ENCODE assay signal across 21 cellular contexts in genomic region chr4:11323771-11324170, GRCh38.
"Had no signal": no experiment of that assay in that cellular context is flagged by ENCODE, and none has a peak within 500 bp of the region (broad histone marks: within the 10 kb centered on the region; RNA-seq: fewer than 3 reads in every experiment).

No MANE protein-coding gene starts in this region.

- H3K9me3 ChIP-seq: MG63, SK-N-SH had no signal

- H3K27ac ChIP-seq: RWPE1 had no signal

- DNase-seq: IMR-90, Karpas-422, KG1, MG63, NCI-H1092, NCI-H1105 treated with DMSO at 0.1 percent for 48 hours, NCI-H1417 treated with DMSO at 0.1 percent for 48 hours, NCI-H146, NCI-H1694 treated with DMSO at 0.1 percent for 48 hours, NCI-H1930, NCI-H2081, NCI-H2107, NCI-H2227 treated with DMSO at 0.1 percent for 48 hours, NCI-H524 treated with DMSO at 0.1 percent for 48 hours, NCI-H69, NCI-H774, PC-3, SHP77, SK-N-SH, SW 1271 had no signal

- H3K4me3 ChIP-seq: MG63 had no signal

- H3K27me3 ChIP-seq: MG63 had no signal

- H3K36me3 ChIP-seq: MG63 had no signal
